8 cellular contexts compared by ENCODE assay signal in genomic region chr13:100608906-100609305, GRCh38. TPM values are rescaled to one million over a fixed set of nuclear protein-coding genes. Genes with fewer than 3 reads are reported as not detected.
DNase-seq lines count a peak whose midpoint lies in the region; ATAC-seq and TF ChIP-seq lines count a peak whose summit lies in the region.

No MANE protein-coding gene starts in this region.

- H3K4me2 ChIP-seq in GM23338: no peak overlapping the region

- H3K36me3 ChIP-seq in GM23338 (ENCODE audit: insufficient read depth): no peaks in the 10 kb centered on the region; the same call in 1 of the 2 replicates
- peaks cover 0 to 3% of the 10 kb centered on the region in 2 donors for H3K36me3 ChIP-seq in gastrocnemius medialis

- POLR2A ChIA-PET in naive thymus-derived CD8-positive, alpha-beta T cell (lab: Charles Lee): no interaction called here

- no peaks in the 10 kb centered on the region for H3K9me3 Mint-ChIP-seq in central memory CD8-positive, alpha-beta T cell
- no peaks in the 10 kb centered on the region for H3K9me3 Mint-ChIP-seq in naive thymus-derived CD8-positive, alpha-beta T cell
- no peaks in the 10 kb centered on the region for H3K9me3 Mint-ChIP-seq in GM23338

- TF ChIP-seq CTCF in GM23338 (conservative IDR thresholded peaks at IDR 0.05; ENCODE audit: low read depth in 2 of 2) (no peak), gastrocnemius medialis (IDR thresholded peaks at IDR 0.05 in 4 of 5, conservative IDR thresholded peaks at IDR 0.05 in 1 of 5) (no peak)

- H3K27ac ChIP-seq in GM23338 (ENCODE audit: low read depth) (no peak overlapping the region), gastrocnemius medialis (no peak overlapping the region)

- H3F3A ChIP-seq in GM23338 (replicated peaks; ENCODE audit: low read depth): no peaks in the 10 kb centered on the region; the same call in 1 of the 2 replicates

- H3K36me3 Mint-ChIP-seq in central memory CD8-positive, alpha-beta T cell (ENCODE audit: insufficient read depth): peaks cover 11% of the 10 kb centered on the region
- peaks cover 6 to 53% (median 23%) of the 10 kb centered on the region in 3 donors for H3K36me3 Mint-ChIP-seq in naive thymus-derived CD8-positive, alpha-beta T cell
- peaks cover 11% of the 10 kb centered on the region for H3K36me3 Mint-ChIP-seq in GM23338 (ENCODE audit: low read depth)

- H3K79me2 ChIP-seq in GM23338 (replicated peaks; ENCODE audit: insufficient read depth): no peaks in the 10 kb centered on the region

- H2AFZ ChIP-seq in GM23338: no peak overlapping the region

- H3K27me3 Mint-ChIP-seq in central memory CD8-positive, alpha-beta T cell: no peaks in the 10 kb centered on the region
- H3K27me3 Mint-ChIP-seq in naive thymus-derived CD8-positive, alpha-beta T cell: no peaks in the 10 kb centered on the region
- no peaks in the 10 kb centered on the region for H3K27me3 Mint-ChIP-seq in GM23338 (ENCODE audit: insufficient read depth, low read depth, poor library complexity)

- ATAC-seq in GM18499 (IDR thresholded peaks at IDR 0.05; ENCODE audit: insufficient read depth, unreplicated experiment) (peak; percentile 93), GM21526 (IDR thresholded peaks at IDR 0.05; ENCODE audit: low FRiP score, unreplicated experiment) (peak; percentile 93), HG03575 (IDR thresholded peaks at IDR 0.05; ENCODE audit: extremely low read depth, insufficient number of reproducible peaks, low FRiP score, unreplicated experiment) (peak; percentile 95), GM23338 (no peak), gastrocnemius medialis (no peak)
- peak; percentile 67 for ATAC-seq in central memory CD8-positive, alpha-beta T cell (replicated peaks; ENCODE audit: extremely low read depth, poor library complexity, severe bottlenecking)
- no peak for ATAC-seq in naive thymus-derived CD8-positive, alpha-beta T cell

- no peaks in the 10 kb centered on the region for H3K9me3 ChIP-seq in gastrocnemius medialis

- TF ChIP-seq POLR2A in gastrocnemius medialis (IDR thresholded peaks at IDR 0.05): no peak

- in situ Hi-C loops in gastrocnemius medialis (cut with MboI; ENCODE audit: low sequenced_read_pairs in 4 of 4): no loop called here

- H3K4me1 ChIP-seq in GM23338 (ENCODE audit: insufficient read depth) (no peaks in the 10 kb centered on the region), gastrocnemius medialis (peaks cover 0 to 3% of the 10 kb centered on the region in 2 donors)

- H3K9me2 ChIP-seq in GM23338 (ENCODE audit: insufficient read depth): no peaks in the 10 kb centered on the region

- no peak overlapping the region for H3K4me3 Mint-ChIP-seq in central memory CD8-positive, alpha-beta T cell
- peak overlapping the region in 1 of 10 donors; percentile 57 for H3K4me3 Mint-ChIP-seq in naive thymus-derived CD8-positive, alpha-beta T cell
- no peak overlapping the region for H3K4me3 Mint-ChIP-seq in GM23338

- H4K20me1 ChIP-seq in GM23338 (replicated peaks; ENCODE audit: insufficient read depth): no peaks in the 10 kb centered on the region

- peaks cover 22% of the 10 kb centered on the region for H3K4me1 Mint-ChIP-seq in central memory CD8-positive, alpha-beta T cell
- peaks cover 0 to 48% (median 9%) of the 10 kb centered on the region in 4 donors for H3K4me1 Mint-ChIP-seq in naive thymus-derived CD8-positive, alpha-beta T cell
- H3K4me1 Mint-ChIP-seq in GM23338: peaks cover 8% of the 10 kb centered on the region; the same call in 2 of the 3 replicates

- no peak overlapping the region for H3K4me3 ChIP-seq in GM23338
- H3K4me3 ChIP-seq in gastrocnemius medialis: no peak overlapping the region

- H3K27me3 ChIP-seq in GM23338 (ENCODE audit: insufficient read depth) (no peaks in the 10 kb centered on the region), gastrocnemius medialis (no peaks in the 10 kb centered on the region)

- DNase-seq in central memory CD8-positive, alpha-beta T cell (ENCODE audit: low spot score in 2 of 2): no peak
- no peak for DNase-seq in naive thymus-derived CD8-positive, alpha-beta T cell
- DNase-seq in SK-N-DZ (ENCODE audit: low spot score) (no peak), GM23338 (ENCODE audit: low spot score) (no peak), gastrocnemius medialis (no peak)

- intact Hi-C loops in gastrocnemius medialis (cut with DNase I; ENCODE audit: low total_unique reads): no loop called here

- peak overlapping the region; percentile 91 for H3K27ac Mint-ChIP-seq in central memory CD8-positive, alpha-beta T cell (ENCODE audit: low read depth)
- peak overlapping the region in 5 of 10 donors; percentile 24 to 90 (median 51) for H3K27ac Mint-ChIP-seq in naive thymus-derived CD8-positive, alpha-beta T cell
- H3K27ac Mint-ChIP-seq in GM23338: no peak overlapping the region

TF ChIP-seq in GM23338, 12 proteins besides CTCF, POLR2A, EP300 and RAD21 (continues in another document):
- no peak for TF ChIP-seq ZNF331 (CRISPR knock-in tag; IDR thresholded peaks at IDR 0.05; ENCODE audit: low read depth)
- TF ChIP-seq ZNF114 (CRISPR knock-in tag; IDR thresholded peaks at IDR 0.05): no peak
- no peak for TF ChIP-seq ETS1 (IDR thresholded peaks at IDR 0.05)
- no peak for TF ChIP-seq CREB1 (CRISPR knock-in tag; IDR thresholded peaks at IDR 0.05; ENCODE audit: low read depth)
- no peak for TF ChIP-seq STAT1 (IDR thresholded peaks at IDR 0.05; ENCODE audit: unreplicated experiment)

RNA-seq across cellular contexts. Expression of gene GGACT, which starts 20.3 kb away (rescaled TPM):
- 1 to 10 TPM; 3.5 to 4.0 TPM for total RNA-seq in naive thymus-derived CD8-positive, alpha-beta T cell
- 10 to 100 TPM in 1 of 3 donors, 1 to 10 TPM in 2; 5.3 to 10.4 (median 7.7) TPM for polyA plus RNA-seq in naive thymus-derived CD8-positive, alpha-beta T cell
- polyA plus RNA-seq in SK-N-DZ (2014; cell fraction: cytosol; rRNA removed): 1.2 and 2.5 TPM in 2 replicates
- 1.2 and 2.3 TPM in 2 replicates for polyA plus RNA-seq in SK-N-DZ (2014; cell fraction: nucleus; rRNA removed)
- 0.24 and 1.1 TPM in 2 replicates for total RNA-seq in GM23338 (2014; rRNA removed; shearing (Covaris generic))
- 0.61 and 1.0 TPM in 2 replicates for polyA plus RNA-seq in GM23338 (2016; fragmentation: Nextera tagmentation; extraction: Ambion mirVana)
- 1 to 10 TPM in 1 of 4 donors, under 1 TPM in 3; 0.56 to 1.5 (median 0.83) TPM for total RNA-seq in gastrocnemius medialis

Comparison
In these comparisons a context has a peak if more than half of its experiments do, and no peak if none do; other contexts are left out.
1. ATAC-seq: peak in GM18499 (single experiment), GM21526 (single experiment), HG03575 (single experiment) and central memory CD8-positive, alpha-beta T cell (single experiment); none in naive thymus-derived CD8-positive, alpha-beta T cell (0 of 2), GM23338 (single experiment) and gastrocnemius medialis (0 of 2).